1 cellular context compared by ENCODE assay signal in the genomic region with DNA sequence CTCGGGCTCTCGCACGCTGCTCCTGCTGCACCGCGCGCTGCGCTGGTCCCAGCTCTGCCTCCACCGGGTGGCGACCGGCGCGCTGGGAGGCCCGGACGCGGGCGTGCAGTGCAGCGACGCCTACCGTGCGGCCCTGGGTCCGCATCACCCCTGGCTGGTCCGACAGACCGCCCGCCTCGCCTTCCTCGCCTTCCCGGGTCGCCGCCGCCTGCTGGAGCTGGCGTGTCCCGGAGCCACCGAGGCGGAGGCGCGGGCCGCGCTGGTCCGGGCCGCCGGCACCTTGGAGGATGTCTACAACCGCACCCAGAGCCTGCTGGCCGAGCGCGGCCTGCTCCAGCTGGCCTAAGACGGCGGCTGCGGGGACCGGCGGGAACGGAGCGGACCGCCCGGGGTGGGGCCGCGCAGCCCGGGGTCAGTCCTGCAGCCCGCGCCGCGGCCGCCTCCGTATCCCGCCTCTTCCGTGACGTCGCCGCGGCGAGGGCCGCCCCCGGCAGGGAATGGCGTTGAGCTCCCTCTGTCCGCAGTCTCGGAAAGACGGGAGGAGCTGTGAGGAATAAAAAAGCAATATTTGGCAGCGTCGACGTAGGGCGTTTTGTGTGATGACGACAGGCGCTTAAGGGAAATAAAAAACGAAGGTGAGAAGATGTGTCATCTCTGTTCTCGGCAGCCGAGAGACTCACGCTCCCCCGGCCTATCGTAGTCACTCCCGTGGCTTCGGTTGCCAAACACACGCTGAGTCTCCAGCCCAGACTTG.
TF ChIP-seq lines count a peak whose summit lies in the region.

No MANE protein-coding gene starts in this region.

TF ChIP-seq in K562, 482 proteins besides CTCF, POLR2A, EP300 and RAD21 (continued from another document and continues in another):
- TF ChIP-seq, protein P1, sequence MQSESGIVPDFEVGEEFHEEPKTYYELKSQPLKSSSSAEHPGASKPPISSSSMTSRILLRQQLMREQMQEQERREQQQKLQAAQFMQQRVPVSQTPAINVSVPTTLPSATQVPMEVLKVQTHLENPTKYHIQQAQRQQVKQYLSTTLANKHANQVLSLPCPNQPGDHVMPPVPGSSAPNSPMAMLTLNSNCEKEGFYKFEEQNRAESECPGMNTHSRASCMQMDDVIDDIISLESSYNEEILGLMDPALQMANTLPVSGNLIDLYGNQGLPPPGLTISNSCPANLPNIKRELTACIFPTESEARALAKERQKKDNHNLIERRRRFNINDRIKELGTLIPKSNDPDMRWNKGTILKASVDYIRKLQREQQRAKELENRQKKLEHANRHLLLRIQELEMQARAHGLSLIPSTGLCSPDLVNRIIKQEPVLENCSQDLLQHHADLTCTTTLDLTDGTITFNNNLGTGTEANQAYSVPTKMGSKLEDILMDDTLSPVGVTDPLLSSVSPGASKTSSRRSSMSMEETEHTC (IDR thresholded peaks at IDR 0.05), result no peak
- TF ChIP-seq ZNF324 (CRISPR knock-in tag; IDR thresholded peaks at IDR 0.05) (no peak), CBX3 (IDR thresholded peaks at IDR 0.05; ENCODE audit: borderline replicate concordance in 1 of 2, low read length in 2 of 2) (0 out of 3 replicates have a peak, but pooled peaks of 1 of the 2 experiments have one; percentile 25), ZNF239 (CRISPR knock-in tag; IDR thresholded peaks at IDR 0.05) (no peak), JUN (IDR thresholded peaks at IDR 0.05; ENCODE audit: borderline replicate concordance, low read depth, low read length) (0 out of 2 replicates have a peak, but pooled peaks have one; percentile 57), JUN (CRISPR knock-in tag; IDR thresholded peaks at IDR 0.05; ENCODE audit: borderline replicate concordance) (peak; percentile 65), ZNF41 (CRISPR knock-in tag; conservative IDR thresholded peaks at IDR 0.05) (no peak), ZNF12 (CRISPR knock-in tag; IDR thresholded peaks at IDR 0.05) (no peak), SMAD2 (IDR thresholded peaks at IDR 0.05; ENCODE audit: low read depth, low read length) (no peak), SMC3 (conservative IDR thresholded peaks at IDR 0.05; ENCODE audit: insufficient read depth, low read depth, low read length) (no peak), U2AF1 (optimal IDR thresholded peaks at IDR 0.05; ENCODE audit: low read depth, low read length) (no peak), NCOA6 (IDR thresholded peaks at IDR 0.05) (0 out of 2 replicates have a peak, but pooled peaks have one; percentile 53), ZFP30 (CRISPR knock-in tag; IDR thresholded peaks at IDR 0.05; ENCODE audit: borderline replicate concordance) (no peak), HDAC8 (tag; IDR thresholded peaks at IDR 0.05) (no peak), LCOR (CRISPR knock-in tag; IDR thresholded peaks at IDR 0.05) (no peak), ZC3H11A (IDR thresholded peaks at IDR 0.05; ENCODE audit: low read depth, low read length) (no peak), CREBBP (IDR thresholded peaks at IDR 0.05; ENCODE audit: low read depth, low read length) (no peak), ZC3H8 (IDR thresholded peaks at IDR 0.05) (no peak), POLR3G (IDR thresholded peaks at IDR 0.05; ENCODE audit: extremely low read depth, insufficient read length, insufficient replicate concordance) (no peak), NR2F6 (CRISPR knock-in tag; IDR thresholded peaks at IDR 0.05) (no peak), ZNF184 (CRISPR knock-in tag; IDR thresholded peaks at IDR 0.05) (no peak)
- TF ChIP-seq, protein P2, sequence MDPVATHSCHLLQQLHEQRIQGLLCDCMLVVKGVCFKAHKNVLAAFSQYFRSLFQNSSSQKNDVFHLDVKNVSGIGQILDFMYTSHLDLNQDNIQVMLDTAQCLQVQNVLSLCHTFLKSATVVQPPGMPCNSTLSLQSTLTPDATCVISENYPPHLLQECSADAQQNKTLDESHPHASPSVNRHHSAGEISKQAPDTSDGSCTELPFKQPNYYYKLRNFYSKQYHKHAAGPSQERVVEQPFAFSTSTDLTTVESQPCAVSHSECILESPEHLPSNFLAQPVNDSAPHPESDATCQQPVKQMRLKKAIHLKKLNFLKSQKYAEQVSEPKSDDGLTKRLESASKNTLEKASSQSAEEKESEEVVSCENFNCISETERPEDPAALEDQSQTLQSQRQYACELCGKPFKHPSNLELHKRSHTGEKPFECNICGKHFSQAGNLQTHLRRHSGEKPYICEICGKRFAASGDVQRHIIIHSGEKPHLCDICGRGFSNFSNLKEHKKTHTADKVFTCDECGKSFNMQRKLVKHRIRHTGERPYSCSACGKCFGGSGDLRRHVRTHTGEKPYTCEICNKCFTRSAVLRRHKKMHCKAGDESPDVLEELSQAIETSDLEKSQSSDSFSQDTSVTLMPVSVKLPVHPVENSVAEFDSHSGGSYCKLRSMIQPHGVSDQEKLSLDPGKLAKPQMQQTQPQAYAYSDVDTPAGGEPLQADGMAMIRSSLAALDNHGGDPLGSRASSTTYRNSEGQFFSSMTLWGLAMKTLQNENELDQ (CRISPR knock-in tag; IDR thresholded peaks at IDR 0.05; ENCODE audit: borderline replicate concordance), result no peak
- TF ChIP-seq, protein P3, sequence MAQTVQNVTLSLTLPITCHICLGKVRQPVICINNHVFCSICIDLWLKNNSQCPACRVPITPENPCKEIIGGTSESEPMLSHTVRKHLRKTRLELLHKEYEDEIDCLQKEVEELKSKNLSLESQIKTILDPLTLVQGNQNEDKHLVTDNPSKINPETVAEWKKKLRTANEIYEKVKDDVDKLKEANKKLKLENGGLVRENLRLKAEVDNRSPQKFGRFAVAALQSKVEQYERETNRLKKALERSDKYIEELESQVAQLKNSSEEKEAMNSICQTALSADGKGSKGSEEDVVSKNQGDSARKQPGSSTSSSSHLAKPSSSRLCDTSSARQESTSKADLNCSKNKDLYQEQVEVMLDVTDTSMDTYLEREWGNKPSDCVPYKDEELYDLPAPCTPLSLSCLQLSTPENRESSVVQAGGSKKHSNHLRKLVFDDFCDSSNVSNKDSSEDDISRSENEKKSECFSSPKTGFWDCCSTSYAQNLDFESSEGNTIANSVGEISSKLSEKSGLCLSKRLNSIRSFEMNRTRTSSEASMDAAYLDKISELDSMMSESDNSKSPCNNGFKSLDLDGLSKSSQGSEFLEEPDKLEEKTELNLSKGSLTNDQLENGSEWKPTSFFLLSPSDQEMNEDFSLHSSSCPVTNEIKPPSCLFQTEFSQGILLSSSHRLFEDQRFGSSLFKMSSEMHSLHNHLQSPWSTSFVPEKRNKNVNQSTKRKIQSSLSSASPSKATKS (CRISPR knock-in tag; IDR thresholded peaks at IDR 0.05), result no peak
- TF ChIP-seq, protein P4, sequence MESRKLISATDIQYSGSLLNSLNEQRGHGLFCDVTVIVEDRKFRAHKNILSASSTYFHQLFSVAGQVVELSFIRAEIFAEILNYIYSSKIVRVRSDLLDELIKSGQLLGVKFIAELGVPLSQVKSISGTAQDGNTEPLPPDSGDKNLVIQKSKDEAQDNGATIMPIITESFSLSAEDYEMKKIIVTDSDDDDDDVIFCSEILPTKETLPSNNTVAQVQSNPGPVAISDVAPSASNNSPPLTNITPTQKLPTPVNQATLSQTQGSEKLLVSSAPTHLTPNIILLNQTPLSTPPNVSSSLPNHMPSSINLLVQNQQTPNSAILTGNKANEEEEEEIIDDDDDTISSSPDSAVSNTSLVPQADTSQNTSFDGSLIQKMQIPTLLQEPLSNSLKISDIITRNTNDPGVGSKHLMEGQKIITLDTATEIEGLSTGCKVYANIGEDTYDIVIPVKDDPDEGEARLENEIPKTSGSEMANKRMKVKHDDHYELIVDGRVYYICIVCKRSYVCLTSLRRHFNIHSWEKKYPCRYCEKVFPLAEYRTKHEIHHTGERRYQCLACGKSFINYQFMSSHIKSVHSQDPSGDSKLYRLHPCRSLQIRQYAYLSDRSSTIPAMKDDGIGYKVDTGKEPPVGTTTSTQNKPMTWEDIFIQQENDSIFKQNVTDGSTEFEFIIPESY (CRISPR knock-in tag; IDR thresholded peaks at IDR 0.05), result peak; percentile 82; the same call in 1 of the 2 replicates
- TF ChIP-seq, protein P5, sequence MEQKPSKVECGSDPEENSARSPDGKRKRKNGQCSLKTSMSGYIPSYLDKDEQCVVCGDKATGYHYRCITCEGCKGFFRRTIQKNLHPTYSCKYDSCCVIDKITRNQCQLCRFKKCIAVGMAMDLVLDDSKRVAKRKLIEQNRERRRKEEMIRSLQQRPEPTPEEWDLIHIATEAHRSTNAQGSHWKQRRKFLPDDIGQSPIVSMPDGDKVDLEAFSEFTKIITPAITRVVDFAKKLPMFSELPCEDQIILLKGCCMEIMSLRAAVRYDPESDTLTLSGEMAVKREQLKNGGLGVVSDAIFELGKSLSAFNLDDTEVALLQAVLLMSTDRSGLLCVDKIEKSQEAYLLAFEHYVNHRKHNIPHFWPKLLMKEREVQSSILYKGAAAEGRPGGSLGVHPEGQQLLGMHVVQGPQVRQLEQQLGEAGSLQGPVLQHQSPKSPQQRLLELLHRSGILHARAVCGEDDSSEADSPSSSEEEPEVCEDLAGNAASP (IDR thresholded peaks at IDR 0.05), result no peak
- TF ChIP-seq, protein P6, sequence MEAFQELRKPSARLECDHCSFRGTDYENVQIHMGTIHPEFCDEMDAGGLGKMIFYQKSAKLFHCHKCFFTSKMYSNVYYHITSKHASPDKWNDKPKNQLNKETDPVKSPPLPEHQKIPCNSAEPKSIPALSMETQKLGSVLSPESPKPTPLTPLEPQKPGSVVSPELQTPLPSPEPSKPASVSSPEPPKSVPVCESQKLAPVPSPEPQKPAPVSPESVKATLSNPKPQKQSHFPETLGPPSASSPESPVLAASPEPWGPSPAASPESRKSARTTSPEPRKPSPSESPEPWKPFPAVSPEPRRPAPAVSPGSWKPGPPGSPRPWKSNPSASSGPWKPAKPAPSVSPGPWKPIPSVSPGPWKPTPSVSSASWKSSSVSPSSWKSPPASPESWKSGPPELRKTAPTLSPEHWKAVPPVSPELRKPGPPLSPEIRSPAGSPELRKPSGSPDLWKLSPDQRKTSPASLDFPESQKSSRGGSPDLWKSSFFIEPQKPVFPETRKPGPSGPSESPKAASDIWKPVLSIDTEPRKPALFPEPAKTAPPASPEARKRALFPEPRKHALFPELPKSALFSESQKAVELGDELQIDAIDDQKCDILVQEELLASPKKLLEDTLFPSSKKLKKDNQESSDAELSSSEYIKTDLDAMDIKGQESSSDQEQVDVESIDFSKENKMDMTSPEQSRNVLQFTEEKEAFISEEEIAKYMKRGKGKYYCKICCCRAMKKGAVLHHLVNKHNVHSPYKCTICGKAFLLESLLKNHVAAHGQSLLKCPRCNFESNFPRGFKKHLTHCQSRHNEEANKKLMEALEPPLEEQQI (IDR thresholded peaks at IDR 0.05), result no peak
- TF ChIP-seq, protein P7, sequence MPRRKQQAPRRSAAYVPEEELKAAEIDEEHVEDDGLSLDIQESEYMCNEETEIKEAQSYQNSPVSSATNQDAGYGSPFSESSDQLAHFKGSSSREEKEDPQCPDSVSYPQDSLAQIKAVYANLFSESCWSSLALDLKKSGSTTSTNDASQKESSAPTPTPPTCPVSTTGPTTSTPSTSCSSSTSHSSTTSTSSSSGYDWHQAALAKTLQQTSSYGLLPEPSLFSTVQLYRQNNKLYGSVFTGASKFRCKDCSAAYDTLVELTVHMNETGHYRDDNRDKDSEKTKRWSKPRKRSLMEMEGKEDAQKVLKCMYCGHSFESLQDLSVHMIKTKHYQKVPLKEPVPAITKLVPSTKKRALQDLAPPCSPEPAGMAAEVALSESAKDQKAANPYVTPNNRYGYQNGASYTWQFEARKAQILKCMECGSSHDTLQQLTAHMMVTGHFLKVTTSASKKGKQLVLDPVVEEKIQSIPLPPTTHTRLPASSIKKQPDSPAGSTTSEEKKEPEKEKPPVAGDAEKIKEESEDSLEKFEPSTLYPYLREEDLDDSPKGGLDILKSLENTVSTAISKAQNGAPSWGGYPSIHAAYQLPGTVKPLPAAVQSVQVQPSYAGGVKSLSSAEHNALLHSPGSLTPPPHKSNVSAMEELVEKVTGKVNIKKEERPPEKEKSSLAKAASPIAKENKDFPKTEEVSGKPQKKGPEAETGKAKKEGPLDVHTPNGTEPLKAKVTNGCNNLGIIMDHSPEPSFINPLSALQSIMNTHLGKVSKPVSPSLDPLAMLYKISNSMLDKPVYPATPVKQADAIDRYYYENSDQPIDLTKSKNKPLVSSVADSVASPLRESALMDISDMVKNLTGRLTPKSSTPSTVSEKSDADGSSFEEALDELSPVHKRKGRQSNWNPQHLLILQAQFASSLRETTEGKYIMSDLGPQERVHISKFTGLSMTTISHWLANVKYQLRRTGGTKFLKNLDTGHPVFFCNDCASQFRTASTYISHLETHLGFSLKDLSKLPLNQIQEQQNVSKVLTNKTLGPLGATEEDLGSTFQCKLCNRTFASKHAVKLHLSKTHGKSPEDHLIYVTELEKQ (CRISPR knock-in tag; IDR thresholded peaks at IDR 0.05), result no peak
- TF ChIP-seq, protein P8, sequence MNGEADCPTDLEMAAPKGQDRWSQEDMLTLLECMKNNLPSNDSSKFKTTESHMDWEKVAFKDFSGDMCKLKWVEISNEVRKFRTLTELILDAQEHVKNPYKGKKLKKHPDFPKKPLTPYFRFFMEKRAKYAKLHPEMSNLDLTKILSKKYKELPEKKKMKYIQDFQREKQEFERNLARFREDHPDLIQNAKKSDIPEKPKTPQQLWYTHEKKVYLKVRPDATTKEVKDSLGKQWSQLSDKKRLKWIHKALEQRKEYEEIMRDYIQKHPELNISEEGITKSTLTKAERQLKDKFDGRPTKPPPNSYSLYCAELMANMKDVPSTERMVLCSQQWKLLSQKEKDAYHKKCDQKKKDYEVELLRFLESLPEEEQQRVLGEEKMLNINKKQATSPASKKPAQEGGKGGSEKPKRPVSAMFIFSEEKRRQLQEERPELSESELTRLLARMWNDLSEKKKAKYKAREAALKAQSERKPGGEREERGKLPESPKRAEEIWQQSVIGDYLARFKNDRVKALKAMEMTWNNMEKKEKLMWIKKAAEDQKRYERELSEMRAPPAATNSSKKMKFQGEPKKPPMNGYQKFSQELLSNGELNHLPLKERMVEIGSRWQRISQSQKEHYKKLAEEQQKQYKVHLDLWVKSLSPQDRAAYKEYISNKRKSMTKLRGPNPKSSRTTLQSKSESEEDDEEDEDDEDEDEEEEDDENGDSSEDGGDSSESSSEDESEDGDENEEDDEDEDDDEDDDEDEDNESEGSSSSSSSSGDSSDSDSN (IDR thresholded peaks at IDR 0.05; ENCODE audit: borderline replicate concordance in 1 of 2, low read depth in 2 of 2, low read length in 2 of 2), result peak; percentile 85 to 91; a peak in 2 of 4 replicates
- TF ChIP-seq, protein P9, sequence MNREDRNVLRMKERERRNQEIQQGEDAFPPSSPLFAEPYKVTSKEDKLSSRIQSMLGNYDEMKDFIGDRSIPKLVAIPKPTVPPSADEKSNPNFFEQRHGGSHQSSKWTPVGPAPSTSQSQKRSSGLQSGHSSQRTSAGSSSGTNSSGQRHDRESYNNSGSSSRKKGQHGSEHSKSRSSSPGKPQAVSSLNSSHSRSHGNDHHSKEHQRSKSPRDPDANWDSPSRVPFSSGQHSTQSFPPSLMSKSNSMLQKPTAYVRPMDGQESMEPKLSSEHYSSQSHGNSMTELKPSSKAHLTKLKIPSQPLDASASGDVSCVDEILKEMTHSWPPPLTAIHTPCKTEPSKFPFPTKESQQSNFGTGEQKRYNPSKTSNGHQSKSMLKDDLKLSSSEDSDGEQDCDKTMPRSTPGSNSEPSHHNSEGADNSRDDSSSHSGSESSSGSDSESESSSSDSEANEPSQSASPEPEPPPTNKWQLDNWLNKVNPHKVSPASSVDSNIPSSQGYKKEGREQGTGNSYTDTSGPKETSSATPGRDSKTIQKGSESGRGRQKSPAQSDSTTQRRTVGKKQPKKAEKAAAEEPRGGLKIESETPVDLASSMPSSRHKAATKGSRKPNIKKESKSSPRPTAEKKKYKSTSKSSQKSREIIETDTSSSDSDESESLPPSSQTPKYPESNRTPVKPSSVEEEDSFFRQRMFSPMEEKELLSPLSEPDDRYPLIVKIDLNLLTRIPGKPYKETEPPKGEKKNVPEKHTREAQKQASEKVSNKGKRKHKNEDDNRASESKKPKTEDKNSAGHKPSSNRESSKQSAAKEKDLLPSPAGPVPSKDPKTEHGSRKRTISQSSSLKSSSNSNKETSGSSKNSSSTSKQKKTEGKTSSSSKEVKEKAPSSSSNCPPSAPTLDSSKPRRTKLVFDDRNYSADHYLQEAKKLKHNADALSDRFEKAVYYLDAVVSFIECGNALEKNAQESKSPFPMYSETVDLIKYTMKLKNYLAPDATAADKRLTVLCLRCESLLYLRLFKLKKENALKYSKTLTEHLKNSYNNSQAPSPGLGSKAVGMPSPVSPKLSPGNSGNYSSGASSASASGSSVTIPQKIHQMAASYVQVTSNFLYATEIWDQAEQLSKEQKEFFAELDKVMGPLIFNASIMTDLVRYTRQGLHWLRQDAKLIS (CRISPR knock-in tag; IDR thresholded peaks at IDR 0.05), result peak; percentile 79
